In the genomic region with DNA sequence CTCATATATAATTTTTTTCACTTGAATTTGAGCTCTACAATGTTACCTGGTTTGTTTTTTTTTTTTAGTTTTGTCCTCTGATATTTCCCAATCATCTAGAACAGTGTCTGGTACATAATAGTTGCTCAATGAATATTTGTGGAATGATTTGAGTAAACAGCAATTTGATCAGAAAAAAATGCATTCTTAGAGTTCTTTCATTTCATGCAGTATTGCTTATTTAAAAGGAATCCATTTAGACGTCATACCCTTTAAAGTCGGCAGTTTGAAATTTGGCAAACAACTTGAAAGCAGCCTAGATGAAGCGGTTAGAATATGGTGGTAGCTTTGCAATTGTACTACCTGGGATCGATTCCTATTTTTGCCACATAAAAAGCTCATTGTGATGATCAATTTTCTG, we compare ENCODE assay signal across 21 cellular contexts.
"Had no signal": no experiment of that assay in that cellular context is flagged by ENCODE, and none has a peak within 500 bp of the region (broad histone marks: within the 10 kb centered on the region; RNA-seq: fewer than 3 reads in every experiment).

No MANE protein-coding gene starts in this region.

- H3K27me3 Mint-ChIP-seq: activated naive CD8-positive, alpha-beta T cell treated with anti-CD3 and anti-CD28 coated beads, Interleukin-2, amount 50 U/mL, for 24 hours; stimulated activated naive B cell treated with anti-CD40 and anti-IgM and Interleukin-4, amounts not matched to agents 10 μg/mL and 1 μg/mL and 100 μg/mL, for 72 hours had no signal

- H3K27ac Mint-ChIP-seq: activated naive CD8-positive, alpha-beta T cell treated with anti-CD3 and anti-CD28 coated beads, Interleukin-2, amount 50 U/mL, for 24 hours; activated T-helper 1 cell treated with anti-CD3 and anti-CD28 coated beads, Interleukin-12 subunit alpha, Interleukin-12 subunit beta, Interleukin-2, Interleukin-4 antibody, amounts not matched to agents 30 ng/mL and 10 ng/mL and 1 ng/mL, durations not matched to agents 14 hours and 24 hours and 36 hours; natural killer cell; stimulated activated naive B cell treated with anti-CD40 and anti-IgM and Interleukin-4, amounts not matched to agents 10 μg/mL and 1 μg/mL and 100 μg/mL, for 72 hours had no signal

- H3K36me3 Mint-ChIP-seq: natural killer cell; stimulated activated naive B cell treated with anti-CD40 and anti-IgM and Interleukin-4, amounts not matched to agents 10 μg/mL and 1 μg/mL and 100 μg/mL, for 72 hours had no signal

- H3K4me1 Mint-ChIP-seq: natural killer cell; stimulated activated naive B cell treated with anti-CD40 and anti-IgM and Interleukin-4, amounts not matched to agents 10 μg/mL and 1 μg/mL and 100 μg/mL, for 72 hours had no signal

- FAIRE-seq: islet of Langerhans, urothelium cell line had no signal

- H3K4me3 Mint-ChIP-seq: activated naive CD8-positive, alpha-beta T cell treated with anti-CD3 and anti-CD28 coated beads, Interleukin-2, amount 50 U/mL, for 24 hours; activated T-helper 1 cell treated with anti-CD3 and anti-CD28 coated beads, Interleukin-12 subunit alpha, Interleukin-12 subunit beta, Interleukin-2, Interleukin-4 antibody, amounts not matched to agents 30 ng/mL and 10 ng/mL and 1 ng/mL, durations not matched to agents 14 hours and 24 hours and 36 hours; natural killer cell; stimulated activated naive B cell treated with anti-CD40 and anti-IgM and Interleukin-4, amounts not matched to agents 10 μg/mL and 1 μg/mL and 100 μg/mL, for 72 hours had no signal

- DNase-seq: activated CD4-positive, alpha-beta T cell treated with anti-CD3 and anti-CD28 coated beads, Interleukin-2, amount 50 U/mL, for 1 hour; activated CD8-positive, alpha-beta memory T cell treated with anti-CD3 and anti-CD28 coated beads for 24 hours; activated naive CD4-positive, alpha-beta T cell; activated naive CD8-positive, alpha-beta T cell treated with anti-CD3 and anti-CD28 coated beads, Interleukin-2, amount 50 U/mL, for 24 hours; caudate nucleus; colonic mucosa; heart right ventricle; mammary epithelial cell; mucosa of descending colon; natural killer cell; posterior cingulate gyrus; retina; stimulated activated CD4-positive, alpha-beta T cell treated with anti-CD3 and anti-CD28 coated beads, Interleukin-15, amount 100 ng/mL, for 24 hours; stimulated activated CD4-positive, alpha-beta T cell treated with anti-CD3 and anti-CD28 coated beads, Interleukin-4, amount 100 ng/mL, for 1 hour; stimulated activated naive B cell treated with anti-CD40 and anti-IgM and Interleukin-4, amounts not matched to agents 10 μg/mL and 1 μg/mL and 100 μg/mL, for 72 hours; thyroid gland had no signal

- H3K9me3 Mint-ChIP-seq: activated naive CD8-positive, alpha-beta T cell treated with anti-CD3 and anti-CD28 coated beads, Interleukin-2, amount 50 U/mL, for 24 hours; activated T-helper 1 cell treated with anti-CD3 and anti-CD28 coated beads, Interleukin-12 subunit alpha, Interleukin-12 subunit beta, Interleukin-2, Interleukin-4 antibody, amounts not matched to agents 30 ng/mL and 10 ng/mL and 1 ng/mL, durations not matched to agents 14 hours and 24 hours and 36 hours; natural killer cell; stimulated activated naive B cell treated with anti-CD40 and anti-IgM and Interleukin-4, amounts not matched to agents 10 μg/mL and 1 μg/mL and 100 μg/mL, for 72 hours had no signal

- H3K4me3 ChIP-seq: colonic mucosa, esophagus muscularis mucosa, gastroesophageal sphincter, heart right ventricle, mucosa of descending colon, thyroid gland had no signal
